ENCODE assay signal across 2 cellular contexts in genomic region chr16:1199342-1200013, GRCh38.
TF ChIP-seq lines count a peak whose summit lies in the region.

No MANE protein-coding gene starts in this region.

TF ChIP-seq in HepG2, 621 proteins besides CTCF, POLR2A, EP300 and RAD21:
- TF ChIP-seq ZSCAN25 (CRISPR knock-in tag; IDR thresholded peaks at IDR 0.05) (no peak), MATR3 (CRISPR knock-in tag; IDR thresholded peaks at IDR 0.05) (no peak), ARID2 (CRISPR knock-in tag; IDR thresholded peaks at IDR 0.05; ENCODE audit: borderline replicate concordance) (no peak), ZFP82 (CRISPR knock-in tag; IDR thresholded peaks at IDR 0.05; ENCODE audit: borderline replicate concordance) (no peak), CREBL2 (CRISPR knock-in tag; IDR thresholded peaks at IDR 0.05; ENCODE audit: borderline replicate concordance) (no peak), MAFK (conservative IDR thresholded peaks at IDR 0.05 in 1 of 2, IDR thresholded peaks at IDR 0.05 in 1 of 2; ENCODE audit: low read length in 2 of 2) (no peak), ISX (CRISPR knock-in tag; conservative IDR thresholded peaks at IDR 0.05) (no peak), MXD1 (CRISPR knock-in tag; IDR thresholded peaks at IDR 0.05) (no peak), CC2D1A (CRISPR knock-in tag; IDR thresholded peaks at IDR 0.05) (no peak), HNRNPK (IDR thresholded peaks at IDR 0.05; ENCODE audit: low read depth, low read length, poor library complexity, severe bottlenecking) (no peak), TARDBP (CRISPR knock-in tag; IDR thresholded peaks at IDR 0.05) (no peak), HBP1 (CRISPR knock-in tag; IDR thresholded peaks at IDR 0.05; ENCODE audit: low read depth) (no peak), KDM1A (CRISPR knock-in tag; IDR thresholded peaks at IDR 0.05) (no peak), NFE2L1 (CRISPR knock-in tag; IDR thresholded peaks at IDR 0.05; ENCODE audit: borderline replicate concordance) (no peak), ISL2 (CRISPR knock-in tag; IDR thresholded peaks at IDR 0.05) (no peak), ZNF605 (CRISPR knock-in tag; IDR thresholded peaks at IDR 0.05) (no peak), SNAPC5 (CRISPR knock-in tag; IDR thresholded peaks at IDR 0.05; ENCODE audit: borderline replicate concordance) (no peak), FUBP1 (CRISPR knock-in tag; IDR thresholded peaks at IDR 0.05; ENCODE audit: borderline replicate concordance) (no peak), THAP9 (CRISPR knock-in tag; IDR thresholded peaks at IDR 0.05; ENCODE audit: borderline replicate concordance) (no peak), KLF13 (CRISPR knock-in tag; IDR thresholded peaks at IDR 0.05) (no peak)

TF ChIP-seq in WTC11, 78 proteins besides CTCF, POLR2A, EP300 and RAD21:
- TF ChIP-seq ZNF121 (CRISPR knock-in tag; IDR thresholded peaks at IDR 0.05), result no peak
- no peak for TF ChIP-seq CREM (CRISPR knock-in tag; IDR thresholded peaks at IDR 0.05)
- no peak for TF ChIP-seq PREB (CRISPR knock-in tag; IDR thresholded peaks at IDR 0.05; ENCODE audit: borderline replicate concordance)
- TF ChIP-seq SOX15 (CRISPR knock-in tag; IDR thresholded peaks at IDR 0.05), result no peak
- TF ChIP-seq MAX (CRISPR knock-in tag; IDR thresholded peaks at IDR 0.05), result no peak
